ENCODE assay signal across 13 cellular contexts in genomic region chr17:31534223-31534888, GRCh38.
A peak's percentile ranks its signal among the peaks of the same experiment; 100 is the strongest.
DNase-seq lines count a peak whose midpoint lies in the region; ATAC-seq, FAIRE-seq and TF ChIP-seq lines count a peak whose summit lies in the region.
"Had no signal": no experiment of that assay in that cellular context is flagged by ENCODE, and none has a peak within 500 bp of the region (broad histone marks: within the 10 kb centered on the region; RNA-seq: fewer than 3 reads in every experiment).

No MANE protein-coding gene starts in this region.

- H3K9me3 Mint-ChIP-seq in neural progenitor cell = no peaks in the 10 kb centered on the region
- H3K9me3 Mint-ChIP-seq: activated CD4-positive, alpha-beta memory T cell treated with anti-CD3 and anti-CD28 coated beads, Interleukin-2, amount 10 ng/mL, durations not matched to agents 7 days and 5 days; activated T-helper 1 cell treated with anti-CD3 and anti-CD28 coated beads, Interleukin-12 subunit alpha, Interleukin-12 subunit beta, Interleukin-2, Interleukin-4 antibody, amounts not matched to agents 30 ng/mL and 10 ng/mL and 1 ng/mL, durations not matched to agents 14 hours and 24 hours and 36 hours; neural crest cell had no signal

- peak overlapping the region; percentile 71 for H3K4me2 ChIP-seq in DOHH2 (ENCODE audit: low read length)
- H3K4me2 ChIP-seq in neural progenitor cell = no peak overlapping the region

- no peak overlapping the region for H2AFZ ChIP-seq in neural progenitor cell (replicated peaks)

- no peak overlapping the region for H3K4me3 ChIP-seq in DOHH2 (ENCODE audit: low read length)
- H3K4me3 ChIP-seq in bronchial epithelial cell (ENCODE audit: low read depth, low read length) = no peak overlapping the region
- H3K4me3 ChIP-seq in neural progenitor cell = no peak overlapping the region
- H3K4me3 ChIP-seq in WERI-Rb-1 (ENCODE audit: low read depth, low read length) = no peak overlapping the region

- H3F3A ChIP-seq in DOHH2 (ENCODE audit: control insufficient read depth, insufficient read depth) (peaks cover 19% of the 10 kb centered on the region), neural progenitor cell (ENCODE audit: low read depth) (no peaks in the 10 kb centered on the region)

- no peaks in the 10 kb centered on the region for H3K79me2 ChIP-seq in DOHH2 (ENCODE audit: control insufficient read depth, low read length)
- no peaks in the 10 kb centered on the region for H3K79me2 ChIP-seq in neural progenitor cell (ENCODE audit: low read depth)

- H3K27ac ChIP-seq in DOHH2 (ENCODE audit: low read depth, low read length) (peak overlapping the region; percentile 79; the same call in 1 of the 2 replicates), neural progenitor cell (no peak overlapping the region), WERI-Rb-1 (no peak overlapping the region)

- H3K36me3 ChIP-seq in DOHH2 (ENCODE audit: control insufficient read depth, low read length) (peaks cover 12% of the 10 kb centered on the region), bronchial epithelial cell (ENCODE audit: control insufficient read depth, insufficient read depth, low read length) (peaks cover 12% of the 10 kb centered on the region), neural progenitor cell (no peaks in the 10 kb centered on the region), WERI-Rb-1 (peaks cover 23% of the 10 kb centered on the region)

- no peak for TF ChIP-seq CTCF in DOHH2 (IDR thresholded peaks at IDR 0.05; ENCODE audit: low read depth, low read length, poor library complexity, severe bottlenecking)
- no peak for TF ChIP-seq CTCF in bronchial epithelial cell (IDR thresholded peaks at IDR 0.05; ENCODE audit: insufficient read depth, low read length, severe bottlenecking)
- no peak for TF ChIP-seq CTCF in neural progenitor cell (IDR thresholded peaks at IDR 0.05)
- TF ChIP-seq CTCF in WERI-Rb-1 (IDR thresholded peaks at IDR 0.05; ENCODE audit: low read depth, low read length) = no peak

- H3K27me3 Mint-ChIP-seq in neural progenitor cell (ENCODE audit: insufficient read depth, low read depth) = no peaks in the 10 kb centered on the region
- H3K27me3 Mint-ChIP-seq: activated CD4-positive, alpha-beta memory T cell treated with anti-CD3 and anti-CD28 coated beads, Interleukin-2, amount 10 ng/mL, durations not matched to agents 7 days and 5 days had no signal

- no peak overlapping the region for H3K9ac ChIP-seq in neural progenitor cell

- no peaks in the 10 kb centered on the region for H4K20me1 ChIP-seq in DOHH2 (ENCODE audit: control insufficient read depth, insufficient read depth, low read depth, low read length)
- H4K20me1 ChIP-seq in neural progenitor cell (ENCODE audit: low read depth) = no peaks in the 10 kb centered on the region

- H3K4me1 ChIP-seq in DOHH2 (ENCODE audit: control insufficient read depth, low read length) (peaks cover 63% of the 10 kb centered on the region), neural progenitor cell (peaks cover 4% of the 10 kb centered on the region)

- no peak overlapping the region for H3K4me3 Mint-ChIP-seq in neural progenitor cell
- H3K4me3 Mint-ChIP-seq: activated CD4-positive, alpha-beta memory T cell treated with anti-CD3 and anti-CD28 coated beads, Interleukin-2, amount 10 ng/mL, durations not matched to agents 7 days and 5 days; activated T-helper 1 cell treated with anti-CD3 and anti-CD28 coated beads, Interleukin-12 subunit alpha, Interleukin-12 subunit beta, Interleukin-2, Interleukin-4 antibody, amounts not matched to agents 30 ng/mL and 10 ng/mL and 1 ng/mL, durations not matched to agents 14 hours and 24 hours and 36 hours; neural crest cell had no signal

- ATAC-seq in GM19324 (IDR thresholded peaks at IDR 0.05; ENCODE audit: low FRiP score, unreplicated experiment) = no peak

- FAIRE-seq in bronchial epithelial cell (lab: Jason Lieb, UNC) = no peak
- FAIRE-seq: endometrium had no signal

- DNase-seq in M059J (ENCODE audit: low read depth) (peak; percentile 71), bronchial epithelial cell (ENCODE audit: low read depth) (peak; percentile 67), neural progenitor cell (ENCODE audit: low spot score) (no peak), retina (no peak), NCI-H1105 treated with DMSO at 0.1 percent for 48 hours (lab: John Stamatoyannopoulos, UW) (no peak), WERI-Rb-1 (no peak)
- DNase-seq: activated CD4-positive, alpha-beta memory T cell treated with anti-CD3 and anti-CD28 coated beads, Interleukin-2, amount 10 ng/mL, durations not matched to agents 7 days and 5 days; cerebellar nuclear complex had no signal

- no peaks in the 10 kb centered on the region for H3K9me2 ChIP-seq in DOHH2 (replicated peaks; ENCODE audit: control insufficient read depth, low read length)

- peak overlapping the region; percentile 37 for H3K27ac Mint-ChIP-seq in neural progenitor cell
- H3K27ac Mint-ChIP-seq: activated CD4-positive, alpha-beta memory T cell treated with anti-CD3 and anti-CD28 coated beads, Interleukin-2, amount 10 ng/mL, durations not matched to agents 7 days and 5 days; activated T-helper 1 cell treated with anti-CD3 and anti-CD28 coated beads, Interleukin-12 subunit alpha, Interleukin-12 subunit beta, Interleukin-2, Interleukin-4 antibody, amounts not matched to agents 30 ng/mL and 10 ng/mL and 1 ng/mL, durations not matched to agents 14 hours and 24 hours and 36 hours had no signal

- H3K27me3 ChIP-seq in DOHH2 (ENCODE audit: control insufficient read depth, low read length) = no peaks in the 10 kb centered on the region
- H3K27me3 ChIP-seq in bronchial epithelial cell (ENCODE audit: control insufficient read depth, insufficient read depth, low read length) = no peaks in the 10 kb centered on the region
- no peaks in the 10 kb centered on the region for H3K27me3 ChIP-seq in neural progenitor cell
- H3K27me3 ChIP-seq in WERI-Rb-1 (ENCODE audit: insufficient read depth, low read depth, severe bottlenecking) = no peaks in the 10 kb centered on the region

- H3K4me1 Mint-ChIP-seq in neural progenitor cell = peaks cover 47% of the 10 kb centered on the region

- H3K36me3 Mint-ChIP-seq in neural progenitor cell = no peaks in the 10 kb centered on the region

- H3K9me3 ChIP-seq in DOHH2 (ENCODE audit: control insufficient read depth, insufficient read depth, low read length) = no peaks in the 10 kb centered on the region
- no peaks in the 10 kb centered on the region for H3K9me3 ChIP-seq in neural progenitor cell (ENCODE audit: low read depth)
- H3K9me3 ChIP-seq in WERI-Rb-1 (ENCODE audit: severe bottlenecking) = no peaks in the 10 kb centered on the region

Comparison
In these comparisons a context has a peak if more than half of its experiments do, and no peak if none do; other contexts are left out.
1. DNase-seq: peak in M059J (single experiment) and bronchial epithelial cell (single experiment); none in neural progenitor cell (single experiment), retina (single experiment), NCI-H1105 treated with DMSO at 0.1 percent for 48 hours (single experiment) and WERI-Rb-1 (single experiment).